In the genomic region with DNA sequence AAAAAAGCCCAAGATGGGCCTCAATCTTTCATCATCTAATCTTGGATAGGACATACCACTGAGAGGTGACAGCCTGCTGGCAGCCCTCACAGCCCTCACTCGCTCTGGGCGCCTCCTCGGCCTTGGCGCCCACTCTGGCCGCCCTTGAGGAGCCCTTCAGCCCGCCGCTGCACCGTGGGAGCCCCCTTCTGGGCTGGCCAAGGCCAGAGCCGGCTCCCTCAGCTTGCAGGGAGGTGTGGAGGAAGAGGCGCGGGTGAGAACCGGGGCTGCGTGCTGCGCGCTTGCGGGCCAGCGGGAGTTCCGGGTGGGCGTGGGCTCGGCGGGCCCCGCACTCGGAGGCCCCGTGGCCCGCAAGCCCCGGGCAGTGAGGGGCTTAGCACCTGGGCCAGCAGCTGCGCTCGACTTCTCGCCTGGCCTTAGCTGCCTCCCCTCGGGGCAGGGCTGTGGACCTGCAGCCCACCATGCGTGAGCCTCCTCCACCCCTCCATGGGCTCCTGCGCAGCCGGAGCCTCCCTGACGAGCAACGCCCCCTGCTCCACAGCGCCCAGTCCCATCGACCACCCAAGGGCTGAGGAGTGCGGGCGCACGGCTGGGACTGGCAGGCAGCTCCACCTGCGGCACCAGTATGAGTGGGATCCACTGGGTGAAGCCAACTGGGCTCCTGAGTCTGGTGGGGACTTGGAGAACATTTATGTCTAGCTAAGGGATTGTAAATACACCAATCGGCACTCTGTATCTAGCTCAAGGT, we compare ENCODE assay signal across 11 cellular contexts. TPM values are rescaled to one million over a fixed set of nuclear protein-coding genes. Genes with fewer than 3 reads are reported as not detected.
"Had no signal": no experiment of that assay in that cellular context is flagged by ENCODE, and none has a peak within 500 bp of the region (broad histone marks: within the 10 kb centered on the region; RNA-seq: fewer than 3 reads in every experiment).

No MANE protein-coding gene starts in this region.

RNA-seq across cellular contexts. Expression of gene IGFBPL1, which starts 46.7 kb away (rescaled TPM):
- total RNA-seq: left lobe of liver, left ventricle myocardium superior, mononuclear cell, natural killer cell, omental fat pad, sciatic nerve, spleen, subcutaneous adipose tissue, suprapubic skin, vagina had no signal
- polyA plus RNA-seq: keratinocyte, spleen had no signal
